Comparison of ENCODE assay signal across 22 cellular contexts in genomic region chr3:153856932-153857331, GRCh38.
DNase-seq lines count a peak whose midpoint lies in the region; ATAC-seq, FAIRE-seq and TF ChIP-seq lines count a peak whose summit lies in the region.
"Had no signal": no experiment of that assay in that cellular context is flagged by ENCODE, and none has a peak within 500 bp of the region (broad histone marks: within the 10 kb centered on the region; RNA-seq: fewer than 3 reads in every experiment).

No MANE protein-coding gene starts in this region.

- H3K79me1 ChIP-seq in H1 (ENCODE audit: low read depth, low read length) = no peaks in the 10 kb centered on the region

- no peak overlapping the region for H3K9ac ChIP-seq in PC-3 (ENCODE audit: low read length)
- no peak overlapping the region for H3K9ac ChIP-seq in H1 (replicated peaks in 1 of 4; ENCODE audit: extremely low read depth in 1 of 4, low read depth in 3 of 4, low read length in 3 of 4)

- H2AK5ac ChIP-seq in H1 (ENCODE audit: low read depth, low read length) = no peak overlapping the region

- no peak overlapping the region for H3K4me2 ChIP-seq in PC-3 (ENCODE audit: low read length)
- no peak overlapping the region for H3K4me2 ChIP-seq in H1 (ENCODE audit: insufficient read depth in 1 of 2, low read depth in 2 of 2, low read length in 2 of 2)

- intact Hi-C loops in PC-3 (cut with micrococcal nuclease) = no loop called here

- no peaks in the 10 kb centered on the region for H3K9me3 ChIP-seq in PC-3 (ENCODE audit: low read length)
- no peaks in the 10 kb centered on the region for H3K9me3 ChIP-seq in H1 (ENCODE audit: insufficient read depth in 2 of 2, low read depth in 1 of 2, low read length in 1 of 2)
- H3K9me3 ChIP-seq: ascending aorta, Caco-2, prostate gland had no signal

- H3K27me3 ChIP-seq in PC-3 (ENCODE audit: low read length) (no peaks in the 10 kb centered on the region), H1 (replicated peaks in 1 of 4; ENCODE audit: control insufficient read depth in 3 of 4, extremely low read depth in 1 of 4, insufficient read depth in 3 of 4, low read length in 3 of 4) (no peaks in the 10 kb centered on the region)
- H3K27me3 ChIP-seq: ascending aorta had no signal

- FAIRE-seq in H1 (lab: Jason Lieb, UNC) = no peak
- FAIRE-seq: GM12891 had no signal

- H2AFZ ChIP-seq in PC-3 (ENCODE audit: low read length) (0 out of 2 replicates have a peak overlapping the region, but pooled peaks have one; percentile 4), H1 (ENCODE audit: low read length) (no peak overlapping the region)

- H2BK20ac ChIP-seq in H1 (ENCODE audit: low read length) = no peak overlapping the region

- H4K8ac ChIP-seq in H1 (ENCODE audit: extremely low read depth, insufficient read depth, low read length) = no peak overlapping the region

- POLR2A ChIA-PET in PC-3 (lab: Charles Lee; ENCODE audit: unreplicated experiment) (no interaction called here), H1 (lab: Charles Lee; ENCODE audit: partially characterized antibody) (no interaction called here)

- CTCF ChIA-PET in PC-3 (lab: Charles Lee) (no interaction called here), H1 (lab: Charles Lee; ENCODE audit: partially characterized antibody) (interaction anchor here (0.6 to 1.8 kb wide), 2 partner anchors 11 to 692 kb away, joined by 3 to 5 read pairs; no protein-coding TSS in a partner anchor)

- H4K91ac ChIP-seq in H1 (replicated peaks; ENCODE audit: insufficient read length, low read length) = no peak overlapping the region

- H3K4me1 ChIP-seq in PC-3 (ENCODE audit: insufficient read depth, low read length) (no peaks in the 10 kb centered on the region), H1 (replicated peaks in 1 of 4; ENCODE audit: control insufficient read depth in 3 of 4, insufficient read depth in 4 of 4, low read length in 3 of 4) (peaks cover 0 to 8% (median 4%) of the 10 kb centered on the region in 4 experiments; a peak in 3 of 7 replicates)
- H3K4me1 ChIP-seq: ascending aorta, Caco-2, prostate gland had no signal

- H2BK120ac ChIP-seq in H1 (replicated peaks; ENCODE audit: low read depth, low read length) = no peak overlapping the region

- no peak overlapping the region for H2BK15ac ChIP-seq in H1 (ENCODE audit: low read length)

- 78% methylated on average over 1 of the region's 1 CpG; no CpG with 5 or more reads in 1 of the 2 experiments for WGBS in H1 (ENCODE audit: extremely low coverage in 1 of 2, insufficient coverage in 1 of 2, insufficient read length in 1 of 2, insufficient replicate concordance in 2 of 2, low coverage in 1 of 2, low lambda C conversion rate in 2 of 2, missing lambda C conversion rate in 1 of 2), 2 experiments

- DNase-seq in ELF-1 (ENCODE audit: low read depth, low spot score) = peak; percentile 2
- DNase-seq in PC-3 = peak; percentile 42
- no peak for DNase-seq in H1 (ENCODE audit: low read depth in 1 of 2, low spot score in 2 of 2)
- DNase-seq in kidney tubule cell (ENCODE audit: low spot score) = peak; percentile 68
- no peak for DNase-seq in MV-4-11 (lab: John Stamatoyannopoulos, UW)
- no peak for DNase-seq in stimulated activated CD4-positive, alpha-beta T cell treated with anti-CD3 and anti-CD28 coated beads, Interleukin-15, amount 100 ng/mL, for 24 hours
- DNase-seq in activated CD4-positive, CD25-positive, alpha-beta regulatory T cell (lab: John Stamatoyannopoulos, UW) = no peak
- DNase-seq: ACHN; activated CD8-positive, alpha-beta memory T cell treated with anti-CD3 and anti-CD28 coated beads, Interleukin-2, amount 50 U/mL, for 4 hours; activated naive CD8-positive, alpha-beta T cell treated with anti-CD3 and anti-CD28 coated beads for 36 hours; Caco-2; DMS79; Karpas-422; kidney glomerular epithelial cell; NCI-H1092; NCI-H187; NCI-H748 treated with DMSO at 0.1 percent for 48 hours; WERI-Rb-1 had no signal

- no peak for TF ChIP-seq EP300 in H1 (IDR thresholded peaks at IDR 0.05; ENCODE audit: borderline replicate concordance in 1 of 2, low read depth in 2 of 2, low read length in 2 of 2)

- no peak overlapping the region for H3K18ac ChIP-seq in H1 (ENCODE audit: extremely low read depth, low read length)

- peak; percentile 74 for ATAC-seq in PC-3
- ATAC-seq in GM19351 (IDR thresholded peaks at IDR 0.05; ENCODE audit: unreplicated experiment) = no peak

- no TSS peak for BruUV-seq in PC-3 (replicated peaks; lab: Mats Ljungman, UMichigan)

- H3K23ac ChIP-seq in H1 (ENCODE audit: insufficient read length) = no peak overlapping the region

- H3K23me2 ChIP-seq in H1 (ENCODE audit: low read depth, low read length) = no peaks in the 10 kb centered on the region

- no peak overlapping the region for H2BK12ac ChIP-seq in H1 (ENCODE audit: low read depth, low read length)

- no peak overlapping the region for H4K5ac ChIP-seq in H1 (ENCODE audit: insufficient read length, low read depth, low read length)

- TF ChIP-seq RAD21 in H1 (IDR thresholded peaks at IDR 0.05 in 1 of 2, conservative IDR thresholded peaks at IDR 0.05 in 1 of 2; ENCODE audit: low read depth in 2 of 2, low read length in 2 of 2) = no peak

- no peaks in the 10 kb centered on the region for H3K79me2 ChIP-seq in PC-3 (ENCODE audit: low read length)
- no peaks in the 10 kb centered on the region for H3K79me2 ChIP-seq in H1 (ENCODE audit: control insufficient read depth in 1 of 2, insufficient read depth in 2 of 2, low read length in 2 of 2)

- no peak for TF ChIP-seq POLR2A in H1 (IDR thresholded peaks at IDR 0.05; ENCODE audit: control extremely low read depth in 1 of 2, low read depth in 2 of 2, low read length in 2 of 2)

- H3K4me3 ChIP-seq in PC-3 (ENCODE audit: low read length) (no peak overlapping the region), H1 (ENCODE audit: extremely low read depth in 1 of 4, insufficient read depth in 2 of 4, low read depth in 3 of 4, low read length in 4 of 4) (no peak overlapping the region)
- H3K4me3 ChIP-seq: ascending aorta, prostate gland had no signal

- H2BK5ac ChIP-seq in H1 (ENCODE audit: low read depth, low read length) = no peak overlapping the region

- H3K4ac ChIP-seq in H1 (replicated peaks; ENCODE audit: insufficient read length, low read depth, low read length) = no peak overlapping the region

- H3K36me3 ChIP-seq in PC-3 (ENCODE audit: low read depth, low read length) (no peaks in the 10 kb centered on the region), H1 (ENCODE audit: control insufficient read depth in 2 of 4, insufficient read depth in 4 of 4, low read length in 3 of 4) (no peaks in the 10 kb centered on the region)
- H3K36me3 ChIP-seq: ascending aorta, prostate gland, WERI-Rb-1 had no signal

- H3K56ac ChIP-seq in H1 (replicated peaks; ENCODE audit: insufficient read length, low read depth, low read length) = no peak overlapping the region

- no peak overlapping the region for H3K14ac ChIP-seq in H1 (ENCODE audit: insufficient read length)

- H3K27ac ChIP-seq in PC-3 (ENCODE audit: low read length) = no peak overlapping the region
- no peak overlapping the region for H3K27ac ChIP-seq in H1 (ENCODE audit: low read depth, low read length)
- H3K27ac ChIP-seq: ascending aorta, prostate gland, WERI-Rb-1 had no signal

- TF ChIP-seq CTCF in PC-3 (conservative IDR thresholded peaks at IDR 0.05; ENCODE audit: low read depth, low read length) = no peak
- no peak for TF ChIP-seq CTCF in H1 (IDR thresholded peaks at IDR 0.05; ENCODE audit: control extremely low read depth in 1 of 3, insufficient read depth in 1 of 3, low read depth in 1 of 3, low read length in 3 of 3)

- no peaks in the 10 kb centered on the region for H4K20me1 ChIP-seq in PC-3 (ENCODE audit: low read length)
- H4K20me1 ChIP-seq in H1 (replicated peaks in 1 of 2; ENCODE audit: control insufficient read depth in 1 of 2, insufficient read depth in 2 of 2, low read length in 2 of 2) = no peaks in the 10 kb centered on the region

- H3K9me2 ChIP-seq in PC-3 (replicated peaks; ENCODE audit: low read length) = no peaks in the 10 kb centered on the region

- no peaks in the 10 kb centered on the region for H3F3A ChIP-seq in PC-3 (ENCODE audit: low read length, unreplicated experiment)

Comparison
In these comparisons a context has a peak if more than half of its experiments do, and no peak if none do; other contexts are left out.
1. DNase-seq: peak in ELF-1 (single experiment), PC-3 (single experiment) and kidney tubule cell (single experiment); none in H1 (0 of 2), MV-4-11 (single experiment), stimulated activated CD4-positive, alpha-beta T cell treated with anti-CD3 and anti-CD28 coated beads, Interleukin-15, amount 100 ng/mL, for 24 hours (single experiment) and activated CD4-positive, CD25-positive, alpha-beta regulatory T cell (0 of 4).